ENCODE assay signal across 27 cellular contexts in the genomic region with DNA sequence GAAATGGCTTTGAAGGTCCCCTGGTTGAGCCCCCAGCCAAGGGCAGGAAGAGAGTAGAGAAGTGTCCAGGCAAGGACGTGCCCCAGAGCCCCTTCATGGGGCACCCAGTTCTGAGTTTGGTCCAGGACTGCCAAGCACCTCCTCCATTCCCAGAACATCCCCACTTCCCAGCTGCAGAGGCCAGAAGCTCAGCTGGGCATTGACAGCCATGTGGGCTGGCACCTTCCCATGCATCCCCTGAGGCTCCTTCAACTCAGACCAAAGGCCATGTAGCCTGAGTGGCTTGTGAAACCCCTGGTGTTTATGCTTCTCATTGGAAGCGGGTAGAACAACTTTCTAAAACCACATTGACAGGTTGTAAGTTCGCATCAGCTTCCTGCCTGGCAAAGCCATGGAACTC.
"Had no signal": no experiment of that assay in that cellular context is flagged by ENCODE, and none has a peak within 500 bp of the region (broad histone marks: within the 10 kb centered on the region; RNA-seq: fewer than 3 reads in every experiment).

No MANE protein-coding gene starts in this region.

- H3K4me1 Mint-ChIP-seq: naive thymus-derived CD8-positive, alpha-beta T cell; nephron progenitor cell; stimulated activated effector memory CD8-positive, alpha-beta T cell treated with anti-CD3 and anti-CD28 coated beads, Interleukin-12 subunit alpha, Interleukin-12 subunit beta, amount 100 ng/mL, for 72 hours had no signal

- H3K27ac Mint-ChIP-seq: dendritic cell treated with granulocyte-macrophage colony-stimulating factor and Interleukin-4, amounts not matched to agents 40 ng/mL and 50 ng/mL, for 4 days; naive thymus-derived CD8-positive, alpha-beta T cell; nephron progenitor cell; stimulated activated effector memory CD8-positive, alpha-beta T cell treated with anti-CD3 and anti-CD28 coated beads, Interleukin-12 subunit alpha, Interleukin-12 subunit beta, amount 100 ng/mL, for 72 hours had no signal

- H3K27me3 Mint-ChIP-seq: dendritic cell treated with granulocyte-macrophage colony-stimulating factor and Interleukin-4, amounts not matched to agents 40 ng/mL and 50 ng/mL, for 4 days had no signal

- FAIRE-seq: colon, endothelial cell of umbilical vein, islet of Langerhans had no signal

- H3K4me3 ChIP-seq: esophagus muscularis mucosa, gastroesophageal sphincter, heart right ventricle, lower lobe of right lung, ovary, stomach, thyroid gland had no signal

- H3K4me3 Mint-ChIP-seq: dendritic cell treated with granulocyte-macrophage colony-stimulating factor and Interleukin-4, amounts not matched to agents 40 ng/mL and 50 ng/mL, for 4 days; naive thymus-derived CD8-positive, alpha-beta T cell; nephron progenitor cell; stimulated activated effector memory CD8-positive, alpha-beta T cell treated with anti-CD3 and anti-CD28 coated beads, Interleukin-12 subunit alpha, Interleukin-12 subunit beta, amount 100 ng/mL, for 72 hours had no signal

- DNase-seq: effector memory CD4-positive, alpha-beta T cell; foreskin keratinocyte; heart right ventricle; hippocampal formation; kidney glomerular epithelial cell; left colon; left ventricle myocardium superior; lower lobe of right lung; naive thymus-derived CD8-positive, alpha-beta T cell; nephron progenitor cell; nucleus accumbens; ovary; retina; stimulated activated CD4-positive, alpha-beta T cell treated with anti-CD3 and anti-CD28 coated beads, Interleukin-2, amount 100 ng/mL, for 24 hours; stimulated activated CD4-positive, alpha-beta T cell treated with anti-CD3 and anti-CD28 coated beads, Interleukin-4, amount 100 ng/mL, for 24 hours; stimulated activated naive CD4-positive, alpha-beta T cell treated with Interleukin-2 at 50 U/mL for 16 hours; thyroid gland; trophoblast cell had no signal

- H3K9me3 Mint-ChIP-seq: dendritic cell treated with granulocyte-macrophage colony-stimulating factor and Interleukin-4, amounts not matched to agents 40 ng/mL and 50 ng/mL, for 4 days; stimulated activated effector memory CD8-positive, alpha-beta T cell treated with anti-CD3 and anti-CD28 coated beads, Interleukin-12 subunit alpha, Interleukin-12 subunit beta, amount 100 ng/mL, for 72 hours had no signal

- H3K27ac ChIP-seq: esophagus muscularis mucosa, foreskin keratinocyte, gastroesophageal sphincter, heart right ventricle, lower lobe of right lung, ovary, stomach, thyroid gland had no signal

- H3K36me3 ChIP-seq: esophagus muscularis mucosa, gastroesophageal sphincter, heart right ventricle, lower lobe of right lung, ovary, stomach, thyroid gland had no signal

- H3K27me3 ChIP-seq: foreskin keratinocyte, ovary, thyroid gland had no signal

- ATAC-seq: foreskin keratinocyte; gastroesophageal sphincter; left colon; left ventricle myocardium superior; lower lobe of right lung; naive thymus-derived CD8-positive, alpha-beta T cell; sciatic nerve; stimulated activated effector memory CD8-positive, alpha-beta T cell treated with anti-CD3 and anti-CD28 coated beads, Interleukin-12 subunit alpha, Interleukin-12 subunit beta, amount 100 ng/mL, for 72 hours had no signal

- H3K36me3 Mint-ChIP-seq: naive thymus-derived CD8-positive, alpha-beta T cell; stimulated activated effector memory CD8-positive, alpha-beta T cell treated with anti-CD3 and anti-CD28 coated beads, Interleukin-12 subunit alpha, Interleukin-12 subunit beta, amount 100 ng/mL, for 72 hours had no signal

- H3K9me3 ChIP-seq: esophagus muscularis mucosa, gastroesophageal sphincter, heart right ventricle, lower lobe of right lung, ovary, stomach, thyroid gland had no signal

- H3K4me1 ChIP-seq: esophagus muscularis mucosa, foreskin keratinocyte, gastroesophageal sphincter, heart right ventricle, lower lobe of right lung, stomach, thyroid gland had no signal
